In genomic region chr11:11318479-11318878, GRCh38 we compare ENCODE assay signal across 35 cellular contexts.
"Had no signal": no experiment of that assay in that cellular context is flagged by ENCODE, and none has a peak within 500 bp of the region (broad histone marks: within the 10 kb centered on the region; RNA-seq: fewer than 3 reads in every experiment).

No MANE protein-coding gene starts in this region.

- H3K27me3 Mint-ChIP-seq: activated CD4-positive, alpha-beta T cell treated with anti-CD3 and anti-CD28 coated beads, Interleukin-2, amount 10 ng/mL, durations not matched to agents 24 days and 14 days; activated CD8-positive, alpha-beta memory T cell treated with anti-CD3 and anti-CD28 coated beads, Interleukin-2, amount 10 ng/mL, durations not matched to agents 7 days and 5 days; activated naive CD4-positive, alpha-beta T cell treated with anti-CD3 and anti-CD28 coated beads, Interleukin-2, amount 50 U/mL, for 24 hours; activated naive CD8-positive, alpha-beta T cell treated with anti-CD3 and anti-CD28 coated beads for 36 hours; activated naive CD8-positive, alpha-beta T cell treated with anti-CD3 and anti-CD28 coated beads, Interleukin-2, amount 50 U/mL, for 24 hours had no signal

- ATAC-seq: activated CD4-positive, alpha-beta T cell treated with anti-CD3 and anti-CD28 coated beads for 36 hours; activated CD8-positive, alpha-beta memory T cell treated with anti-CD3 and anti-CD28 coated beads, Interleukin-2, amount 10 ng/mL, durations not matched to agents 7 days and 5 days; activated CD8-positive, alpha-beta T cell treated with anti-CD3 and anti-CD28 coated beads, Interleukin-2, amount 10 ng/mL, durations not matched to agents 7 days and 5 days; activated naive CD8-positive, alpha-beta T cell treated with anti-CD3 and anti-CD28 coated beads, Interleukin-2, amount 50 U/mL, for 24 hours; body of pancreas; foreskin keratinocyte; gastrocnemius medialis; heart left ventricle; T-helper 17 cell had no signal

- H3K27ac Mint-ChIP-seq: activated CD4-positive, alpha-beta memory T cell treated with anti-CD3 and anti-CD28 coated beads for 36 hours; activated CD4-positive, alpha-beta T cell treated with anti-CD3 and anti-CD28 coated beads for 36 hours; activated CD4-positive, alpha-beta T cell treated with anti-CD3 and anti-CD28 coated beads, Interleukin-2, amount 10 ng/mL, durations not matched to agents 24 days and 14 days; activated CD8-positive, alpha-beta memory T cell treated with anti-CD3 and anti-CD28 coated beads, Interleukin-2, amount 10 ng/mL, durations not matched to agents 7 days and 5 days; activated CD8-positive, alpha-beta T cell treated with anti-CD3 and anti-CD28 coated beads, Interleukin-2, amount 10 ng/mL, durations not matched to agents 7 days and 5 days; activated naive CD4-positive, alpha-beta T cell treated with anti-CD3 and anti-CD28 coated beads for 36 hours; activated naive CD4-positive, alpha-beta T cell treated with anti-CD3 and anti-CD28 coated beads, Interleukin-2, amount 50 U/mL, for 24 hours; activated naive CD8-positive, alpha-beta T cell treated with anti-CD3 and anti-CD28 coated beads for 36 hours; activated naive CD8-positive, alpha-beta T cell treated with anti-CD3 and anti-CD28 coated beads, Interleukin-2, amount 50 U/mL, for 24 hours; activated T-helper 1 cell treated with anti-CD3 and anti-CD28 coated beads, Interleukin-12 subunit alpha, Interleukin-12 subunit beta, Interleukin-2, Interleukin-4 antibody, amounts not matched to agents 30 ng/mL and 10 ng/mL and 1 ng/mL, durations not matched to agents 14 hours and 24 hours and 36 hours; activated T-helper 2 cell treated with anti-CD3 and anti-CD28 coated beads, Interferon-gamma antibody, Interleukin-2, Interleukin-4, amounts not matched to agents 10 μg/mL and 5 μg/mL and 100 μg/mL, durations not matched to agents 14 hours and 24 hours and 36 hours; endodermal cell; T-helper 17 cell; T-helper 2 cell treated with Interferon-gamma antibody and Interleukin-4, amounts not matched to agents 5 μg/mL and 100 μg/mL, for 36 hours had no signal

- H3K36me3 Mint-ChIP-seq: activated CD4-positive, alpha-beta memory T cell treated with anti-CD3 and anti-CD28 coated beads for 36 hours; activated CD8-positive, alpha-beta memory T cell treated with anti-CD3 and anti-CD28 coated beads, Interleukin-2, amount 10 ng/mL, durations not matched to agents 7 days and 5 days; activated naive CD4-positive, alpha-beta T cell treated with anti-CD3 and anti-CD28 coated beads, Interleukin-2, amount 50 U/mL, for 24 hours had no signal

- H3K4me3 Mint-ChIP-seq: activated CD4-positive, alpha-beta memory T cell treated with anti-CD3 and anti-CD28 coated beads for 36 hours; activated CD4-positive, alpha-beta T cell treated with anti-CD3 and anti-CD28 coated beads for 36 hours; activated CD4-positive, alpha-beta T cell treated with anti-CD3 and anti-CD28 coated beads, Interleukin-2, amount 10 ng/mL, durations not matched to agents 24 days and 14 days; activated CD8-positive, alpha-beta memory T cell treated with anti-CD3 and anti-CD28 coated beads, Interleukin-2, amount 10 ng/mL, durations not matched to agents 7 days and 5 days; activated CD8-positive, alpha-beta T cell treated with anti-CD3 and anti-CD28 coated beads, Interleukin-2, amount 10 ng/mL, durations not matched to agents 7 days and 5 days; activated naive CD4-positive, alpha-beta T cell treated with anti-CD3 and anti-CD28 coated beads for 36 hours; activated naive CD4-positive, alpha-beta T cell treated with anti-CD3 and anti-CD28 coated beads, Interleukin-2, amount 50 U/mL, for 24 hours; activated naive CD8-positive, alpha-beta T cell treated with anti-CD3 and anti-CD28 coated beads for 36 hours; activated naive CD8-positive, alpha-beta T cell treated with anti-CD3 and anti-CD28 coated beads, Interleukin-2, amount 50 U/mL, for 24 hours; activated T-helper 1 cell treated with anti-CD3 and anti-CD28 coated beads, Interleukin-12 subunit alpha, Interleukin-12 subunit beta, Interleukin-2, Interleukin-4 antibody, amounts not matched to agents 30 ng/mL and 10 ng/mL and 1 ng/mL, durations not matched to agents 14 hours and 24 hours and 36 hours; endodermal cell; T-helper 17 cell; T-helper 2 cell treated with Interferon-gamma antibody and Interleukin-4, amounts not matched to agents 5 μg/mL and 100 μg/mL, for 36 hours had no signal

- H3K4me1 Mint-ChIP-seq: activated CD4-positive, alpha-beta T cell treated with anti-CD3 and anti-CD28 coated beads for 36 hours; activated CD4-positive, alpha-beta T cell treated with anti-CD3 and anti-CD28 coated beads, Interleukin-2, amount 10 ng/mL, durations not matched to agents 24 days and 14 days; activated CD8-positive, alpha-beta memory T cell treated with anti-CD3 and anti-CD28 coated beads, Interleukin-2, amount 10 ng/mL, durations not matched to agents 7 days and 5 days; activated naive CD4-positive, alpha-beta T cell treated with anti-CD3 and anti-CD28 coated beads, Interleukin-2, amount 50 U/mL, for 24 hours; activated naive CD8-positive, alpha-beta T cell treated with anti-CD3 and anti-CD28 coated beads for 36 hours; activated naive CD8-positive, alpha-beta T cell treated with anti-CD3 and anti-CD28 coated beads, Interleukin-2, amount 50 U/mL, for 24 hours; T-helper 17 cell had no signal

- DNase-seq: activated CD4-positive, alpha-beta memory T cell treated with anti-CD3 and anti-CD28 coated beads for 36 hours; activated CD4-positive, alpha-beta T cell treated with anti-CD3 and anti-CD28 coated beads for 36 hours; activated CD4-positive, alpha-beta T cell treated with anti-CD3 and anti-CD28 coated beads, Interleukin-2, amount 10 ng/mL, durations not matched to agents 24 days and 14 days; activated CD4-positive, CD25-positive, alpha-beta regulatory T cell; activated CD4-positive, CD25-positive, alpha-beta regulatory T cell treated with anti-CD3 and anti-CD28 coated beads, Interleukin-2, amount 50 U/mL, for 72 hours; activated CD8-positive, alpha-beta memory T cell treated with anti-CD3 and anti-CD28 coated beads, Interleukin-2, amount 10 ng/mL, durations not matched to agents 7 days and 5 days; activated CD8-positive, alpha-beta memory T cell treated with anti-CD3 and anti-CD28 coated beads, Interleukin-2, amount 50 U/mL, for 4 hours; activated CD8-positive, alpha-beta T cell treated with anti-CD3 and anti-CD28 coated beads, Interleukin-2, amount 10 ng/mL, durations not matched to agents 7 days and 5 days; activated effector memory CD4-positive, alpha-beta T cell treated with anti-CD3 and anti-CD28 coated beads, Interleukin-2, amount 50 U/mL, for 16 hours; activated naive CD4-positive, alpha-beta T cell treated with anti-CD3 and anti-CD28 coated beads for 36 hours; activated naive CD8-positive, alpha-beta T cell treated with anti-CD3 and anti-CD28 coated beads for 36 hours; activated naive CD8-positive, alpha-beta T cell treated with anti-CD3 and anti-CD28 coated beads, Interleukin-2, amount 50 U/mL, for 24 hours; activated T-cell treated with anti-CD3 and anti-CD28 coated beads, Interleukin-2, amount 50 U/mL, for 1 hour; activated T-cell treated with anti-CD3 and anti-CD28 coated beads, Interleukin-2, amount 50 U/mL, for 48 hours; amygdala; aorta; caudate nucleus; cortex of kidney; effector memory CD4-positive, alpha-beta T cell; endodermal cell; erythroblast; foreskin keratinocyte; gastrocnemius medialis; glutamatergic neuron; heart left ventricle; T-helper 1 cell; T-helper 17 cell; T1000 had no signal

- H3K27ac ChIP-seq: adrenal gland, body of pancreas, esophagus muscularis mucosa, foreskin keratinocyte, gastrocnemius medialis, heart left ventricle had no signal

- H3K9me3 Mint-ChIP-seq: activated T-helper 1 cell treated with anti-CD3 and anti-CD28 coated beads, Interleukin-12 subunit alpha, Interleukin-12 subunit beta, Interleukin-2, Interleukin-4 antibody, amounts not matched to agents 30 ng/mL and 10 ng/mL and 1 ng/mL, durations not matched to agents 14 hours and 24 hours and 36 hours; activated T-helper 2 cell treated with anti-CD3 and anti-CD28 coated beads, Interferon-gamma antibody, Interleukin-2, Interleukin-4, amounts not matched to agents 10 μg/mL and 5 μg/mL and 100 μg/mL, durations not matched to agents 14 hours and 24 hours and 36 hours; T-helper 2 cell treated with Interferon-gamma antibody and Interleukin-4, amounts not matched to agents 5 μg/mL and 100 μg/mL, for 36 hours had no signal

- H3K27me3 ChIP-seq: adrenal gland, body of pancreas, esophagus muscularis mucosa, foreskin keratinocyte, gastrocnemius medialis, heart left ventricle had no signal

- H3K4me3 ChIP-seq: adrenal gland, body of pancreas, esophagus muscularis mucosa, gastrocnemius medialis, heart left ventricle had no signal
